In the genomic region with DNA sequence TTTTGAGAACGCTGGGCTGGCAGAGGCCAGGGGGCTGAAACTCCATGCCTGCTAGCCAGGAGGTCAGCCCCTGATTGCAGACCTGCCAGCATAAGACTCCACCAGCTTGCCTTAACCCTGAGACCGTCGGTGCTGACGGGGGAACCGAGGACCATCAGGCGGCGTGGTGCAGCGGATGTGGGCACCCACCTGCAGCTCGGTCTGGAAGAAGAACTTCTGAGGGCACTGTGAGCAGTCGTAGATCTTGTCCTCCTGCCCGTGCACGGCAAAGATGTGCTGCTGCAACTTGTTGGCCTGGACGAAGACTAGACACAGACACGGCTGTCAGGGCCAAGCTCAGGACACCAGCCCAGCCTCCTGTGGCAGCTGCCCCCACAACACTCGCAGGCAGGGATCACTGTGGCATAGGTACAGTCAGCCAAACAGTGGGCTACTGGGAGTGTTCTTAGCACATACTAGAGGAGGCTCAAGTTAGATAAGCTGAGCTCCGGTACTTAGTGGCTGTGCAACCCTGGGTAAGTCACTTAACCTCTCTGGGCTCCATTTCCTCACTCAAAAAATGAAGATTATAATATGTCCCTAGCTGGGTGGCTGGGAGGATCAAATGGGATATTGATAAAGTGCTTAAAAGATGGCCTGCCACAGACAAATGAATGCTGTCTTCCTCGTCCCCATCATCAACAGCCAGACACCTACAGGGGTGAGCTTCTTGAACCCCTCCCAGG, we compare ENCODE assay signal across 22 cellular contexts.
DNase-seq lines count a peak whose midpoint lies in the region; ATAC-seq and TF ChIP-seq lines count a peak whose summit lies in the region.
"Had no signal": no experiment of that assay in that cellular context is flagged by ENCODE, and none has a peak within 500 bp of the region (broad histone marks: within the 10 kb centered on the region; RNA-seq: fewer than 3 reads in every experiment).

No MANE protein-coding gene starts in this region.

- H3K9me3 ChIP-seq in BLaER1 treated with 17β-estradiol and CSF1 and Interleukin-3, amounts not matched to agents 10 nM and 100 nM (replicated peaks in 1 of 11) = no peaks in the 10 kb centered on the region
- H3K9me3 ChIP-seq: MG63, SJCRH30 had no signal

- 0 out of 22 replicates have a peak, but pooled peaks cover 0 to 5% (median 0%) of the 10 kb centered on the region in 11 experiments for H3K27me3 ChIP-seq in BLaER1 treated with 17β-estradiol and CSF1 and Interleukin-3, amounts not matched to agents 10 nM and 100 nM
- H3K27me3 ChIP-seq: MG63, SJCRH30 had no signal

- TF ChIP-seq CTCF in brain (conservative IDR thresholded peaks at IDR 0.05) = no peak

- peaks cover 16 to 66% (median 45%) of the 10 kb centered on the region in 10 experiments for H3K4me1 ChIP-seq in BLaER1 treated with 17β-estradiol and CSF1 and Interleukin-3, amounts not matched to agents 10 nM and 100 nM

- peaks cover 15% of the 10 kb centered on the region for H3K27me3 Mint-ChIP-seq in brain
- no peaks in the 10 kb centered on the region for H3K27me3 Mint-ChIP-seq in naive thymus-derived CD8-positive, alpha-beta T cell

- H4K20me1 ChIP-seq in BLaER1 treated with 17β-estradiol and CSF1 and Interleukin-3, amounts not matched to agents 10 nM and 100 nM = peaks cover 0 to 40% (median 4%) of the 10 kb centered on the region in 11 experiments; a peak in 4 of 22 replicates

- peak overlapping the region in 4 of 5 experiments; percentile 53 to 84 (median 68) for H3K27ac Mint-ChIP-seq in brain
- peak overlapping the region in 3 of 10 donors; percentile 22 to 84 (median 28) for H3K27ac Mint-ChIP-seq in naive thymus-derived CD8-positive, alpha-beta T cell

- intact Hi-C loops in posterior cingulate gyrus (cut with DNase I) = no loop called here

- H3K27ac ChIP-seq in BLaER1 treated with 17β-estradiol and CSF1 and Interleukin-3, amounts not matched to agents 10 nM and 100 nM = 0 out of 22 replicates have a peak overlapping the region, but pooled peaks of 1 of the 11 experiments have one; percentile 26
- H3K27ac ChIP-seq: HL-60, PC-9 had no signal

- H3K9ac ChIP-seq in BLaER1 treated with 17β-estradiol and CSF1 and Interleukin-3, amounts not matched to agents 10 nM and 100 nM = 0 out of 22 replicates have a peak overlapping the region, but pooled peaks of 1 of the 11 experiments have one; percentile 57

- H3K4me3 Mint-ChIP-seq in brain = no peak overlapping the region
- H3K4me3 Mint-ChIP-seq in naive thymus-derived CD8-positive, alpha-beta T cell = peak overlapping the region in 3 of 10 donors; percentile 24 to 52 (median 30)
- H3K4me3 Mint-ChIP-seq: CD4-positive, alpha-beta memory T cell had no signal

- peak; percentile 70 for ATAC-seq in naive thymus-derived CD8-positive, alpha-beta T cell
- no peak for ATAC-seq in HG02763 (IDR thresholded peaks at IDR 0.05; ENCODE audit: unreplicated experiment)
- ATAC-seq: HCT116, Right ventricle myocardium inferior had no signal

- peak; percentile 47 for DNase-seq in Jurkat, Clone E6-1 (ENCODE audit: low read depth, low spot score)
- peak in 4 of 10 donors; percentile 13 to 21 (median 15) for DNase-seq in naive thymus-derived CD8-positive, alpha-beta T cell
- DNase-seq in NCI-H1092 treated with DMSO at 0.1 percent for 48 hours (lab: John Stamatoyannopoulos, UW) (no peak), HUDEP-2 (lab: John Stamatoyannopoulos, UW; ENCODE audit: unreplicated experiment in 76 of 76) (no peak), posterior cingulate gyrus (no peak)
- DNase-seq: C1 segment of cervical spinal cord; CD4-positive, alpha-beta memory T cell; DMS79; GF-D8; KBM-7; MG63; NCI-H2029; NCI-H774; NK-92 treated with Interleukin-12 subunit alpha and Interleukin-12 subunit beta, amount 100 ng/mL, for 24 hours; PC-9 had no signal

- no peaks in the 10 kb centered on the region for H3K9me3 Mint-ChIP-seq in brain
- H3K9me3 Mint-ChIP-seq in naive thymus-derived CD8-positive, alpha-beta T cell = no peaks in the 10 kb centered on the region
- H3K9me3 Mint-ChIP-seq: CD4-positive, alpha-beta memory T cell had no signal

- no peak overlapping the region for H3K4me3 ChIP-seq in BLaER1 treated with 17β-estradiol and CSF1 and Interleukin-3, amounts not matched to agents 10 nM and 100 nM
- H3K4me3 ChIP-seq in Jurkat, Clone E6-1 (ENCODE audit: low read length) = no peak overlapping the region
- H3K4me3 ChIP-seq: MG63, PC-9, SJCRH30 had no signal

- peaks cover 23% of the 10 kb centered on the region for H3K36me3 Mint-ChIP-seq in brain
- H3K36me3 Mint-ChIP-seq in naive thymus-derived CD8-positive, alpha-beta T cell = no peaks in the 10 kb centered on the region
- H3K36me3 Mint-ChIP-seq: CD4-positive, alpha-beta memory T cell had no signal

- POLR2A ChIA-PET in naive thymus-derived CD8-positive, alpha-beta T cell (lab: Charles Lee) = no interaction called here

- H3K36me3 ChIP-seq in BLaER1 treated with 17β-estradiol and CSF1 and Interleukin-3, amounts not matched to agents 10 nM and 100 nM = peaks cover 0 to 45% (median 23%) of the 10 kb centered on the region in 11 experiments; a peak in 12 of 22 replicates
- H3K36me3 ChIP-seq: MG63, SJCRH30 had no signal

- peaks cover 69% of the 10 kb centered on the region for H3K4me1 Mint-ChIP-seq in brain
- peaks cover 4 to 22% (median 10%) of the 10 kb centered on the region in 4 donors for H3K4me1 Mint-ChIP-seq in naive thymus-derived CD8-positive, alpha-beta T cell

- peak overlapping the region in 6 of 11 experiments; percentile 63 to 81 (median 74); a peak in 9 of 22 replicates for H3K4me2 ChIP-seq in BLaER1 treated with 17β-estradiol and CSF1 and Interleukin-3, amounts not matched to agents 10 nM and 100 nM
- H3K4me2 ChIP-seq: PC-9 had no signal
